8 cellular contexts compared by ENCODE assay signal in genomic region chr7:130527752-130528355, GRCh38. TPM values are rescaled to one million over a fixed set of nuclear protein-coding genes. Genes with fewer than 3 reads are reported as not detected.
DNase-seq lines count a peak whose midpoint lies in the region; ATAC-seq and TF ChIP-seq lines count a peak whose summit lies in the region.
"Not testable (repeated sequence)": the region's sequence is repeated elsewhere in the genome, so short reads cannot be mapped to it uniquely, and the experiment has no call there.
"Had no signal": no experiment of that assay in that cellular context is flagged by ENCODE, and none has a peak within 500 bp of the region (broad histone marks: within the 10 kb centered on the region; RNA-seq: fewer than 3 reads in every experiment).

No MANE protein-coding gene starts in this region.

- CTCF ChIA-PET in HEK293 (lab: Yijun Ruan, JAX); activated CD4-positive, alpha-beta T cell treated with anti-CD3 and anti-CD28 coated beads for 36 hours (lab: Charles Lee); activated CD8-positive, alpha-beta T cell treated with anti-CD3 and anti-CD28 coated beads, Interleukin-2, amount 10 ng/mL, durations not matched to agents 7 days and 5 days (lab: Charles Lee): not testable (repeated sequence)

- not testable (repeated sequence) for H3K4me1 ChIP-seq in HEK293 (ENCODE audit: control insufficient read depth, insufficient read depth, low read length)

- H3K4me3 ChIP-seq in HEK293 (ENCODE audit: low read depth, low read length): not testable (repeated sequence)

- POLR2A ChIA-PET in HEK293 (lab: Yijun Ruan, JAX); activated CD4-positive, alpha-beta T cell treated with anti-CD3 and anti-CD28 coated beads for 36 hours (lab: Charles Lee); activated CD8-positive, alpha-beta T cell treated with anti-CD3 and anti-CD28 coated beads, Interleukin-2, amount 10 ng/mL, durations not matched to agents 7 days and 5 days (lab: Charles Lee): not testable (repeated sequence)

- not testable (repeated sequence) for H3K4me1 Mint-ChIP-seq in activated CD4-positive, alpha-beta T cell treated with anti-CD3 and anti-CD28 coated beads for 36 hours; activated CD8-positive, alpha-beta T cell treated with anti-CD3 and anti-CD28 coated beads, Interleukin-2, amount 10 ng/mL, durations not matched to agents 7 days and 5 days (ENCODE audit: low read depth); activated naive CD4-positive, alpha-beta T cell treated with anti-CD3 and anti-CD28 coated beads, Interleukin-2, amount 50 U/mL, for 24 hours; effector memory CD8-positive, alpha-beta T cell (ENCODE audit: low read depth in 2 of 2); natural killer cell treated with Interleukin-12 subunit alpha and Interleukin-12 subunit beta and Interleukin-15 and Interleukin-18, amount 100 ng/mL, for 72 hours (ENCODE audit: low read depth in 2 of 2)

- not testable (repeated sequence) for H3K27me3 Mint-ChIP-seq in activated CD4-positive, alpha-beta T cell treated with anti-CD3 and anti-CD28 coated beads for 36 hours; activated CD8-positive, alpha-beta T cell treated with anti-CD3 and anti-CD28 coated beads, Interleukin-2, amount 10 ng/mL, durations not matched to agents 7 days and 5 days (ENCODE audit: low read depth); activated naive CD4-positive, alpha-beta T cell treated with anti-CD3 and anti-CD28 coated beads, Interleukin-2, amount 50 U/mL, for 24 hours; effector memory CD8-positive, alpha-beta T cell; natural killer cell treated with Interleukin-12 subunit alpha and Interleukin-12 subunit beta and Interleukin-15 and Interleukin-18, amount 100 ng/mL, for 72 hours

- H3K9me3 ChIP-seq in HEK293 (ENCODE audit: control insufficient read depth, insufficient read depth, low read depth, low read length): not testable (repeated sequence)

- peaks cover 0 to 28% of the 10 kb centered on the region in 2 experiments; a peak in 1 of 3 replicates for H3K36me3 ChIP-seq in HEK293 (ENCODE audit: control insufficient read depth in 2 of 2, insufficient read depth in 1 of 2, low read length in 2 of 2)

- intact Hi-C loops in activated CD4-positive, alpha-beta T cell treated with anti-CD3 and anti-CD28 coated beads for 36 hours (cut with DNase I, micrococcal nuclease): not testable (repeated sequence)

- H3K27ac ChIP-seq in HEK293 (ENCODE audit: extremely low read depth, low read depth, low read length): not testable (repeated sequence)

- not testable (repeated sequence) for H3K36me3 Mint-ChIP-seq in activated CD4-positive, alpha-beta T cell treated with anti-CD3 and anti-CD28 coated beads for 36 hours (ENCODE audit: low read depth); activated CD8-positive, alpha-beta T cell treated with anti-CD3 and anti-CD28 coated beads, Interleukin-2, amount 10 ng/mL, durations not matched to agents 7 days and 5 days (ENCODE audit: low read depth); effector memory CD8-positive, alpha-beta T cell (ENCODE audit: insufficient read depth); natural killer cell treated with Interleukin-12 subunit alpha and Interleukin-12 subunit beta and Interleukin-15 and Interleukin-18, amount 100 ng/mL, for 72 hours
- peaks cover 16% of the 10 kb centered on the region for H3K36me3 Mint-ChIP-seq in activated naive CD4-positive, alpha-beta T cell treated with anti-CD3 and anti-CD28 coated beads, Interleukin-2, amount 50 U/mL, for 24 hours

- H3K27ac Mint-ChIP-seq in activated CD4-positive, alpha-beta T cell treated with anti-CD3 and anti-CD28 coated beads for 36 hours: peak overlapping the region; percentile 6
- H3K27ac Mint-ChIP-seq in activated CD8-positive, alpha-beta T cell treated with anti-CD3 and anti-CD28 coated beads, Interleukin-2, amount 10 ng/mL, durations not matched to agents 7 days and 5 days: peak overlapping the region; percentile 53
- not testable (repeated sequence) for H3K27ac Mint-ChIP-seq in activated naive CD4-positive, alpha-beta T cell treated with anti-CD3 and anti-CD28 coated beads, Interleukin-2, amount 50 U/mL, for 24 hours; effector memory CD8-positive, alpha-beta T cell; natural killer cell treated with Interleukin-12 subunit alpha and Interleukin-12 subunit beta and Interleukin-15 and Interleukin-18, amount 100 ng/mL, for 72 hours

- not testable (repeated sequence) for DNase-seq in activated CD4-positive, alpha-beta T cell treated with anti-CD3 and anti-CD28 coated beads for 36 hours; activated CD8-positive, alpha-beta T cell treated with anti-CD3 and anti-CD28 coated beads, Interleukin-2, amount 10 ng/mL, durations not matched to agents 7 days and 5 days; effector memory CD8-positive, alpha-beta T cell; natural killer cell treated with Interleukin-12 subunit alpha and Interleukin-12 subunit beta and Interleukin-15 and Interleukin-18, amount 100 ng/mL, for 72 hours (ENCODE audit: low spot score)
- DNase-seq in putamen (ENCODE audit: low spot score): peak; percentile 45

- TF ChIP-seq CTCF in HEK293 (tag by site-specific recombination; IDR thresholded peaks at IDR 0.05): not testable (repeated sequence)

- not testable (repeated sequence) for H3K4me3 Mint-ChIP-seq in activated CD4-positive, alpha-beta T cell treated with anti-CD3 and anti-CD28 coated beads for 36 hours; activated CD8-positive, alpha-beta T cell treated with anti-CD3 and anti-CD28 coated beads, Interleukin-2, amount 10 ng/mL, durations not matched to agents 7 days and 5 days; natural killer cell treated with Interleukin-12 subunit alpha and Interleukin-12 subunit beta and Interleukin-15 and Interleukin-18, amount 100 ng/mL, for 72 hours
- H3K4me3 Mint-ChIP-seq in activated naive CD4-positive, alpha-beta T cell treated with anti-CD3 and anti-CD28 coated beads, Interleukin-2, amount 50 U/mL, for 24 hours: peak overlapping the region; percentile 8
- peak overlapping the region in 1 of 2 donors; percentile 26 for H3K4me3 Mint-ChIP-seq in effector memory CD8-positive, alpha-beta T cell

- H3K9me3 Mint-ChIP-seq in activated CD4-positive, alpha-beta T cell treated with anti-CD3 and anti-CD28 coated beads for 36 hours (ENCODE audit: low read depth); activated CD8-positive, alpha-beta T cell treated with anti-CD3 and anti-CD28 coated beads, Interleukin-2, amount 10 ng/mL, durations not matched to agents 7 days and 5 days (ENCODE audit: insufficient read depth); activated naive CD4-positive, alpha-beta T cell treated with anti-CD3 and anti-CD28 coated beads, Interleukin-2, amount 50 U/mL, for 24 hours; effector memory CD8-positive, alpha-beta T cell; natural killer cell treated with Interleukin-12 subunit alpha and Interleukin-12 subunit beta and Interleukin-15 and Interleukin-18, amount 100 ng/mL, for 72 hours: not testable (repeated sequence)

- peak; percentile 60 for ATAC-seq in activated CD4-positive, alpha-beta T cell treated with anti-CD3 and anti-CD28 coated beads for 36 hours
- peak; percentile 44 for ATAC-seq in activated CD8-positive, alpha-beta T cell treated with anti-CD3 and anti-CD28 coated beads, Interleukin-2, amount 10 ng/mL, durations not matched to agents 7 days and 5 days
- peak; percentile 59 for ATAC-seq in effector memory CD8-positive, alpha-beta T cell (replicated peaks)
- ATAC-seq in natural killer cell treated with Interleukin-12 subunit alpha and Interleukin-12 subunit beta and Interleukin-15 and Interleukin-18, amount 100 ng/mL, for 72 hours: peak; percentile 43 to 54

TF ChIP-seq in HEK293, 187 proteins besides CTCF, POLR2A, EP300 and RAD21:
- peak; percentile 64 for TF ChIP-seq EGR2 (tag by site-specific recombination; IDR thresholded peaks at IDR 0.05; ENCODE audit: low read depth)

RNA-seq across cellular contexts. Expression of gene MEST, which starts 36.0 kb away (rescaled TPM):
- total RNA-seq in activated CD4-positive, alpha-beta T cell treated with anti-CD3 and anti-CD28 coated beads for 36 hours: 1 to 10 TPM; 1.7 to 1.9 TPM
- 1 to 10 TPM; 2.9 to 3.5 TPM for total RNA-seq in activated CD8-positive, alpha-beta T cell treated with anti-CD3 and anti-CD28 coated beads, Interleukin-2, amount 10 ng/mL, durations not matched to agents 7 days and 5 days
- total RNA-seq in natural killer cell treated with Interleukin-12 subunit alpha and Interleukin-12 subunit beta and Interleukin-15 and Interleukin-18, amount 100 ng/mL, for 72 hours: 1 to 10 TPM in 1 of 2 donors, under 1 TPM in 1; 0.73 to 1.3 TPM
- total RNA-seq: A172 had no signal
